Comparison of ENCODE assay signal across 8 cellular contexts in the genomic region with DNA sequence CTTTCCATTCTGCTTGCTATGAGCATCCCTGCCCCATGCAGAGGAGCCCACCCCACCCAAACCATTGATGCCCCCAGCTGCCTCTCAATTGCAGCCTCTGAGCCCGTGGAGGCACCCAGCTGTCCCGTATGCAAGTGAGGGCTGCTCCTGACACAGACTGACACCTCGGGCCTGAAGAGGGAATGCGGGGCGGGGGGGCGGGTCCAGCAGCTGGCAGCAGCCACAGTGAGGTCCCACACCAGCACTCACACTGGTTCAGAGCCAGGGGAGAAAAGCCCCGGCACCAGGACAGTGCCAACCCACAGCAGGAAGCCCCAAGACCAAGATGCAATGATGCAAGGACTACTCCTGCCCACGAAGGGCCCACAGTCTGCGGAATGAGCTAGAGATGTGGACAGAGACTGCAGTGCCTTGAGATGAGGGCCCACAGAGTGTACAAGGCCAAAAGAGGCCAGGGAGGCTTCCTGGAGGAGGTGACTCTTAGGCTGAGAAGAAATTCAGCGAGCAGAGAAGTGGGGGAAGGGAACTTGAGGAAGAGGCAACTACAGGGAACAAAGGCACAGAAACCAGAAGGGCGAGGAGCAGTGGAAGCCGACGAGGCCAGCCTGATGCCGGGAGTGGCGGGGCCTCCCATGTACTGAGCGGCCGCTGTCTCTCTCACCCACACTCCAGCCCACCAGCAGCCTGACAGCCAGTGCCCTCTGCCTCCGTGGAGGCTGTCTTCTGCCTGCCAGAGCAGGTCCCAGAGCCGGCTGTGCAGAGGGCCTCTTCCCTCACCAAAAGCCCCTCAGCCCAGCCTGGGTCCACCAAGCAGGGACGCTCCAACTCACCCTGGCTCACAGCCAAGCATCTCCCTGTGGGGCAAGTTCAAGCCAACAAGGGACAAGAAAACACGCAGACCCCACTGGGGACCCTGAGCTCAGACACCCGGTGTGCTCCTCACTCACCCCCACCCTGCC. TPM values are rescaled to one million over a fixed set of nuclear protein-coding genes. Genes with fewer than 3 reads are reported as not detected.
DNase-seq lines count a peak whose midpoint lies in the region; ATAC-seq and TF ChIP-seq lines count a peak whose summit lies in the region.

No MANE protein-coding gene starts in this region.

- peaks cover 32 to 44% of the 10 kb centered on the region in 2 donors for H3K4me1 ChIP-seq in neuronal stem cell (ENCODE audit: control insufficient read depth in 2 of 2, insufficient read depth in 1 of 2, low read depth in 1 of 2, low read length in 2 of 2)

- H3K9ac ChIP-seq in neuronal stem cell (ENCODE audit: low read depth, low read length, poor library complexity) = peak overlapping the region; percentile 78

- no peak for TF ChIP-seq CTCF in coronary artery (IDR thresholded peaks at IDR 0.05)

- no peak overlapping the region for H2BK120ac ChIP-seq in neuronal stem cell (ENCODE audit: low read depth, low read length)

- no peak overlapping the region for H2BK5ac ChIP-seq in neuronal stem cell (ENCODE audit: low read length)

- peaks cover 0 to 6% of the 10 kb centered on the region in 2 donors for H3K36me3 ChIP-seq in neuronal stem cell (replicated peaks in 1 of 2; ENCODE audit: control insufficient read depth in 2 of 2, insufficient read depth in 2 of 2, low read length in 2 of 2)

- H3K4me3 ChIP-seq in coronary artery (peak overlapping the region; percentile 53), neuronal stem cell (ENCODE audit: low read length in 2 of 2) (peak overlapping the region in 1 of 2 donors; percentile 13)

- no CpG with 5 or more reads among the region's 22 CpGs for WGBS in neuronal stem cell (ENCODE audit: extremely low coverage in 2 of 2, insufficient read length in 2 of 2, insufficient replicate concordance in 1 of 2), 2 donors

- H3K27ac ChIP-seq in coronary artery = peak overlapping the region in 1 of 2 donors; percentile 90
- H3K27ac ChIP-seq in neuronal stem cell (replicated peaks; ENCODE audit: low read length) = no peak overlapping the region

- H3K9me3 ChIP-seq in neuronal stem cell (replicated peaks in 1 of 2; ENCODE audit: control insufficient read depth in 2 of 2, insufficient read depth in 1 of 2, low read depth in 1 of 2, low read length in 2 of 2) = no peaks in the 10 kb centered on the region

- peak overlapping the region; percentile 88 for H3K18ac ChIP-seq in neuronal stem cell (ENCODE audit: low read length)

- no peak overlapping the region for H2AFZ ChIP-seq in neuronal stem cell (ENCODE audit: low read length)

- DNase-seq in NCI-H2171 (lab: John Stamatoyannopoulos, UW) (peak; percentile 66), coronary artery (ENCODE audit: low spot score) (peak; percentile 71), neuronal stem cell (ENCODE audit: low spot score) (no peak), SKM-1 treated with dmso at 0.1 percent for 144 hours (lab: John Stamatoyannopoulos, UW; ENCODE audit: unreplicated experiment) (no peak), GDM1 (lab: John Stamatoyannopoulos, UW) (no peak), SK-N-DZ (ENCODE audit: low spot score) (no peak)

- ATAC-seq in GM18907 (IDR thresholded peaks at IDR 0.05; ENCODE audit: unreplicated experiment) (peak; percentile 30), HG03432 (IDR thresholded peaks at IDR 0.05; ENCODE audit: unreplicated experiment) (no peak)

- no peak overlapping the region for H3K4me2 ChIP-seq in neuronal stem cell (ENCODE audit: insufficient read depth, low read length, poor library complexity, severe bottlenecking)

- peak overlapping the region; percentile 87 for H3K23ac ChIP-seq in neuronal stem cell (ENCODE audit: low read depth, low read length, poor library complexity)

- H3K27me3 ChIP-seq in neuronal stem cell (ENCODE audit: control insufficient read depth in 3 of 3, insufficient read depth in 3 of 3, low read depth in 1 of 3, low read length in 3 of 3) = no peaks in the 10 kb centered on the region

- no peak overlapping the region for H4K8ac ChIP-seq in neuronal stem cell (ENCODE audit: low read depth, low read length)

- no peak overlapping the region for H4K91ac ChIP-seq in neuronal stem cell (ENCODE audit: low read depth, low read length, poor library complexity)

- H3K4ac ChIP-seq in neuronal stem cell (ENCODE audit: low read length) = no peak overlapping the region

- peak overlapping the region; percentile 94 for H3K14ac ChIP-seq in neuronal stem cell (ENCODE audit: low read length)

- peak overlapping the region; percentile 66 for H2BK12ac ChIP-seq in neuronal stem cell (ENCODE audit: low read length)

- peak overlapping the region; percentile 74 for H2AK5ac ChIP-seq in neuronal stem cell (ENCODE audit: low read depth, low read length)

- H2BK15ac ChIP-seq in neuronal stem cell (ENCODE audit: low read length) = no peak overlapping the region

- H3K79me1 ChIP-seq in neuronal stem cell (ENCODE audit: low read depth, low read length) = peaks cover 32% of the 10 kb centered on the region

RNA-seq across cellular contexts. Expression of a gene that starts 9.2 kb away (rescaled TPM):
- polyA plus RNA-seq in neuronal stem cell (2013, experiment 1 of 2) = 22.0 TPM
- polyA plus RNA-seq in neuronal stem cell (2013, experiment 2 of 2) = 22.8 TPM
- 2.7 and 3.0 TPM in 2 replicates for polyA plus RNA-seq in SK-N-DZ (2014; cell fraction: cytosol; rRNA removed)
- polyA plus RNA-seq in SK-N-DZ (2014; cell fraction: nucleus; rRNA removed) = 6.9 and 11.3 TPM in 2 replicates

RNA-seq across cellular contexts. Expression of a gene that starts 34.0 kb away (rescaled TPM):
- polyA plus RNA-seq in neuronal stem cell (2013, experiment 1 of 2) = 27.5 TPM
- polyA plus RNA-seq in neuronal stem cell (2013, experiment 2 of 2) = 25.3 TPM
- 52.5 and 55.6 TPM in 2 replicates for polyA plus RNA-seq in SK-N-DZ (2014; cell fraction: cytosol; rRNA removed)
- 46.6 and 51.6 TPM in 2 replicates for polyA plus RNA-seq in SK-N-DZ (2014; cell fraction: nucleus; rRNA removed)

RNA-seq across cellular contexts. Expression of a gene that starts 41.1 kb away (rescaled TPM):
- 2.4 TPM for polyA plus RNA-seq in neuronal stem cell (2013, experiment 1 of 2)
- polyA plus RNA-seq in neuronal stem cell (2013, experiment 2 of 2) = 2.5 TPM
- 2.1 and 3.6 TPM in 2 replicates for polyA plus RNA-seq in SK-N-DZ (2014; cell fraction: cytosol; rRNA removed)
- polyA plus RNA-seq in SK-N-DZ (2014; cell fraction: nucleus; rRNA removed) = 18.2 and 18.8 TPM in 2 replicates

RNA-seq across cellular contexts. Expression of a gene that starts 54.8 kb away (rescaled TPM):
- 11.3 TPM for polyA plus RNA-seq in neuronal stem cell (2013, experiment 1 of 2)
- 12.7 TPM for polyA plus RNA-seq in neuronal stem cell (2013, experiment 2 of 2)
- 28.1 and 28.4 TPM in 2 replicates for polyA plus RNA-seq in SK-N-DZ (2014; cell fraction: cytosol; rRNA removed)
- polyA plus RNA-seq in SK-N-DZ (2014; cell fraction: nucleus; rRNA removed) = 18.1 and 19.8 TPM in 2 replicates

Comparison
In these comparisons a context has a peak if more than half of its experiments do, and no peak if none do; other contexts are left out.
1. DNase-seq: peak in NCI-H2171 (single experiment) and coronary artery (single experiment); none in neuronal stem cell (single experiment), SKM-1 treated with dmso at 0.1 percent for 144 hours (single experiment), GDM1 (single experiment) and SK-N-DZ (single experiment).